Comparison of ENCODE assay signal across 18 cellular contexts in the genomic region with DNA sequence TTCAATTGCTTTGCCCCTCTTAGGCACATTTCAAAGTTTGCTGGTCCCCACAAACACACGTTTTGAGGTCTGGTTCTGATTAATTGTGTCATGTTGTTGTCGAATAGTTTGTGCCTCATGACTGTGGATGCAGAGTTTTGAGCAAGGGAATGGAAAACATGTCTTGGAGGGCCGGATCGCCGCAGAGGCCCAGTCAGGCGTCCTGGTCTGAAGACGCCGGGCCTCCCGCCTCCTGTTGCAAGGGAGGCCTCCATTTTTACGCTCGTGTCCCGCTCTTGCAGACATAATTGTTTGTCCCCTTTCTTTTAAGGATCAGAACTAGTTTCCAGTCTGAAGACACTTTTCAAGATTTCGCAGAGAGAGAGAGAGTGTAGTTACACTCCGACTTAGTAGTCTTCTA. TPM values are rescaled to one million over a fixed set of nuclear protein-coding genes. Genes with fewer than 3 reads are reported as not detected.
DNase-seq lines count a peak whose midpoint lies in the region; ATAC-seq and TF ChIP-seq lines count a peak whose summit lies in the region.
"Had no signal": no experiment of that assay in that cellular context is flagged by ENCODE, and none has a peak within 500 bp of the region (broad histone marks: within the 10 kb centered on the region; RNA-seq: fewer than 3 reads in every experiment).

No MANE protein-coding gene starts in this region.

- no peaks in the 10 kb centered on the region for H3K79me2 ChIP-seq in PC-3 (ENCODE audit: low read length)

- WGBS in suprapubic skin = 76% methylated on average over 14 of the region's 14 CpGs

- intact Hi-C loops in PC-3 (cut with micrococcal nuclease) = no loop called here

- H3K27ac ChIP-seq in suprapubic skin (peak overlapping the region; percentile 36), PC-3 (ENCODE audit: low read length) (no peak overlapping the region)
- H3K27ac ChIP-seq: A549 had no signal

- ATAC-seq in effector memory CD8-positive, alpha-beta T cell (replicated peaks) = no peak
- ATAC-seq in naive B cell (ENCODE audit: low read depth in 2 of 2) (no peak), PC-3 (no peak)
- ATAC-seq: A549; activated naive CD8-positive, alpha-beta T cell treated with anti-CD3 and anti-CD28 coated beads, Interleukin-2, amount 50 U/mL, for 24 hours had no signal

- peak overlapping the region; percentile 1 to 48 for H3K4me3 Mint-ChIP-seq in effector memory CD8-positive, alpha-beta T cell
- peak overlapping the region; percentile 16 to 91 (median 72) for H3K4me3 Mint-ChIP-seq in naive B cell
- H3K4me3 Mint-ChIP-seq: activated naive CD8-positive, alpha-beta T cell treated with anti-CD3 and anti-CD28 coated beads, Interleukin-2, amount 50 U/mL, for 24 hours had no signal

- CTCF ChIA-PET in PC-3 (lab: Charles Lee) = no interaction called here

- no peaks in the 10 kb centered on the region for H4K20me1 ChIP-seq in PC-3 (ENCODE audit: low read length)

- peaks cover 2% of the 10 kb centered on the region for H3K36me3 Mint-ChIP-seq in effector memory CD8-positive, alpha-beta T cell (ENCODE audit: insufficient read depth)
- H3K36me3 Mint-ChIP-seq in naive B cell = peaks cover 0 to 6% of the 10 kb centered on the region in 2 donors

- H3K9me2 ChIP-seq in PC-3 (replicated peaks; ENCODE audit: low read length) = no peaks in the 10 kb centered on the region
- H3K9me2 ChIP-seq: SK-N-SH had no signal

- no peak for TF ChIP-seq POLR2A in suprapubic skin (IDR thresholded peaks at IDR 0.05)

- H3K9me3 ChIP-seq in suprapubic skin (no peaks in the 10 kb centered on the region), PC-3 (ENCODE audit: low read length) (no peaks in the 10 kb centered on the region)
- H3K9me3 ChIP-seq: A549, SK-N-SH had no signal

- H3K4me1 Mint-ChIP-seq in effector memory CD8-positive, alpha-beta T cell (ENCODE audit: low read depth in 2 of 2) = peaks cover 3 to 5% of the 10 kb centered on the region in 2 donors
- H3K4me1 Mint-ChIP-seq in naive B cell = peaks cover 11 to 23% (median 19%) of the 10 kb centered on the region in 3 donors

- BruUV-seq in PC-3 (replicated peaks; lab: Mats Ljungman, UMichigan) = no TSS peak

- no peak for TF ChIP-seq EP300 in suprapubic skin (IDR thresholded peaks at IDR 0.05)

- H3K4me3 ChIP-seq in suprapubic skin = no peak overlapping the region
- no peak overlapping the region for H3K4me3 ChIP-seq in PC-3 (ENCODE audit: low read length)
- H3K4me3 ChIP-seq: A549 had no signal

- H3K4me1 ChIP-seq in suprapubic skin (peaks cover 30% of the 10 kb centered on the region), PC-3 (ENCODE audit: insufficient read depth, low read length) (no peaks in the 10 kb centered on the region)

- POLR2A ChIA-PET in PC-3 (lab: Charles Lee; ENCODE audit: unreplicated experiment) = no interaction called here

- H3K9ac ChIP-seq in PC-3 (ENCODE audit: low read length) = no peak overlapping the region
- H3K9ac ChIP-seq: SK-N-SH had no signal

- H3K27me3 Mint-ChIP-seq in effector memory CD8-positive, alpha-beta T cell = peaks cover 68 to 78% of the 10 kb centered on the region in 2 donors
- H3K27me3 Mint-ChIP-seq in naive B cell = peaks cover 47 to 67% (median 51%) of the 10 kb centered on the region in 3 donors

- H3K36me3 ChIP-seq in suprapubic skin (no peaks in the 10 kb centered on the region), PC-3 (ENCODE audit: low read depth, low read length) (no peaks in the 10 kb centered on the region)

- no peaks in the 10 kb centered on the region for H3F3A ChIP-seq in PC-3 (ENCODE audit: low read length, unreplicated experiment)

- no peak overlapping the region for H3K4me2 ChIP-seq in PC-3 (ENCODE audit: low read length)
- H3K4me2 ChIP-seq: A549, SK-N-SH had no signal

- H3K9me3 Mint-ChIP-seq in effector memory CD8-positive, alpha-beta T cell = no peaks in the 10 kb centered on the region
- H3K9me3 Mint-ChIP-seq in naive B cell = no peaks in the 10 kb centered on the region
- H3K9me3 Mint-ChIP-seq: activated naive CD8-positive, alpha-beta T cell treated with anti-CD3 and anti-CD28 coated beads, Interleukin-2, amount 50 U/mL, for 24 hours had no signal

- no peak overlapping the region for H3K27ac Mint-ChIP-seq in effector memory CD8-positive, alpha-beta T cell
- peak overlapping the region in 1 of 6 donors; percentile 49 for H3K27ac Mint-ChIP-seq in naive B cell
- H3K27ac Mint-ChIP-seq: activated naive CD8-positive, alpha-beta T cell treated with anti-CD3 and anti-CD28 coated beads, Interleukin-2, amount 50 U/mL, for 24 hours had no signal

- peak; percentile 46 for DNase-seq in activated effector memory CD4-positive, alpha-beta T cell treated with anti-CD3 and anti-CD28 coated beads, Interleukin-2, amount 50 U/mL, for 16 hours
- no peak for DNase-seq in activated effector memory CD4-positive, alpha-beta T cell treated with Interleukin-2 at 50 U/mL for 16 hours
- DNase-seq in effector memory CD8-positive, alpha-beta T cell = no peak
- no peak for DNase-seq in naive B cell
- DNase-seq in suprapubic skin (ENCODE audit: low spot score in 2 of 2) = no peak
- DNase-seq in NCI-H1105 (lab: John Stamatoyannopoulos, UW) = no peak
- DNase-seq in PC-3 = no peak
- DNase-seq in SKM-1 (lab: John Stamatoyannopoulos, UW; ENCODE audit: unreplicated experiment) = no peak
- DNase-seq: activated naive CD8-positive, alpha-beta T cell treated with anti-CD3 and anti-CD28 coated beads, Interleukin-2, amount 50 U/mL, for 24 hours; caudate nucleus; kidney; midbrain; NCI-H146; NCI-H446; SK-N-SH had no signal

- TF ChIP-seq CTCF in suprapubic skin (IDR thresholded peaks at IDR 0.05) (no peak), PC-3 (conservative IDR thresholded peaks at IDR 0.05; ENCODE audit: low read depth, low read length) (no peak)

- H2AFZ ChIP-seq in PC-3 (ENCODE audit: low read length) = no peak overlapping the region

- H3K27me3 ChIP-seq in suprapubic skin = peaks cover 43% of the 10 kb centered on the region
- peaks cover 15% of the 10 kb centered on the region for H3K27me3 ChIP-seq in PC-3 (ENCODE audit: low read length)

RNA-seq across cellular contexts. Expression of a gene that starts 3.2 kb away (rescaled TPM):
- under 1 TPM in 5 of 6 donors, not detected in 1; 0.04 to 0.09 (median 0.06) TPM for polyA plus RNA-seq in naive B cell (ENCODE audit: low read depth in 6 of 6)
- total RNA-seq in suprapubic skin = 1 to 10 TPM; 2.4 to 5.9 (median 3.4) TPM
- 0.12 and 0.22 TPM in 2 replicates for total RNA-seq in PC-3 (2014; rRNA removed)

RNA-seq across cellular contexts. Expression of a gene that starts 59.0 kb away (rescaled TPM):
- 10 to 100 TPM in 3 of 6 donors, 1 to 10 TPM in 3; 9.7 to 24.8 (median 11.7) TPM for polyA plus RNA-seq in naive B cell (ENCODE audit: low read depth in 6 of 6)
- total RNA-seq in suprapubic skin = 10 to 100 TPM in 1 of 4 donors, 1 to 10 TPM in 3; 3.6 to 13.5 (median 5.0) TPM
- not detected in 2 replicates for total RNA-seq in PC-3 (2014; rRNA removed)
- total RNA-seq: LHCN-M2, pulmonary artery endothelial cell had no signal
- polyA plus RNA-seq: SK-N-SH had no signal
